26 cellular contexts compared by ENCODE assay signal in genomic region chr4:175456131-175456530, GRCh38.
"Had no signal": no experiment of that assay in that cellular context is flagged by ENCODE, and none has a peak within 500 bp of the region (broad histone marks: within the 10 kb centered on the region; RNA-seq: fewer than 3 reads in every experiment).

No MANE protein-coding gene starts in this region.

- H3K27me3 Mint-ChIP-seq: activated CD4-positive, alpha-beta T cell treated with anti-CD3 and anti-CD28 coated beads, Interleukin-2, amount 10 ng/mL, durations not matched to agents 7 days and 5 days; activated naive CD4-positive, alpha-beta T cell treated with anti-CD3 and anti-CD28 coated beads, Interleukin-2, amount 10 ng/mL, durations not matched to agents 7 days and 5 days; activated naive CD8-positive, alpha-beta T cell treated with anti-CD3 and anti-CD28 coated beads, Interleukin-2, amount 50 U/mL, for 24 hours; dendritic cell treated with granulocyte-macrophage colony-stimulating factor and Interleukin-4, amounts not matched to agents 40 ng/mL and 50 ng/mL, for 4 days had no signal

- H3K27ac Mint-ChIP-seq: activated CD4-positive, alpha-beta T cell treated with anti-CD3 and anti-CD28 coated beads, Interleukin-2, amount 10 ng/mL, durations not matched to agents 7 days and 5 days; activated naive CD4-positive, alpha-beta T cell treated with anti-CD3 and anti-CD28 coated beads, Interleukin-2, amount 10 ng/mL, durations not matched to agents 7 days and 5 days; activated naive CD8-positive, alpha-beta T cell treated with anti-CD3 and anti-CD28 coated beads, Interleukin-2, amount 50 U/mL, for 24 hours; dendritic cell treated with granulocyte-macrophage colony-stimulating factor and Interleukin-4, amounts not matched to agents 40 ng/mL and 50 ng/mL, for 4 days; nephron progenitor cell had no signal

- H3K4me3 Mint-ChIP-seq: activated CD4-positive, alpha-beta T cell treated with anti-CD3 and anti-CD28 coated beads, Interleukin-2, amount 10 ng/mL, durations not matched to agents 7 days and 5 days; activated naive CD4-positive, alpha-beta T cell treated with anti-CD3 and anti-CD28 coated beads, Interleukin-2, amount 10 ng/mL, durations not matched to agents 7 days and 5 days; activated naive CD8-positive, alpha-beta T cell treated with anti-CD3 and anti-CD28 coated beads, Interleukin-2, amount 50 U/mL, for 24 hours; activated T-cell treated with anti-CD3 and anti-CD28 coated beads, Interleukin-2, amount 50 U/mL, for 4 hours; dendritic cell treated with granulocyte-macrophage colony-stimulating factor and Interleukin-4, amounts not matched to agents 40 ng/mL and 50 ng/mL, for 4 days; nephron progenitor cell had no signal

- H3K9me3 Mint-ChIP-seq: activated CD4-positive, alpha-beta T cell treated with anti-CD3 and anti-CD28 coated beads, Interleukin-2, amount 10 ng/mL, durations not matched to agents 7 days and 5 days; activated naive CD4-positive, alpha-beta T cell treated with anti-CD3 and anti-CD28 coated beads, Interleukin-2, amount 10 ng/mL, durations not matched to agents 7 days and 5 days; activated T-cell treated with anti-CD3 and anti-CD28 coated beads, Interleukin-2, amount 50 U/mL, for 4 hours had no signal

- H3K36me3 Mint-ChIP-seq: activated naive CD4-positive, alpha-beta T cell treated with anti-CD3 and anti-CD28 coated beads, Interleukin-2, amount 10 ng/mL, durations not matched to agents 7 days and 5 days had no signal

- H3K9me3 ChIP-seq: transverse colon, vagina had no signal

- H3K4me3 ChIP-seq: left lung, transverse colon, vagina had no signal

- H3K4me1 ChIP-seq: left lung, transverse colon, vagina had no signal

- H3K27me3 ChIP-seq: left lung, transverse colon, vagina had no signal

- H3K27ac ChIP-seq: left lung, transverse colon, vagina had no signal

- DNase-seq: activated CD4-positive, alpha-beta T cell treated with anti-CD3 and anti-CD28 coated beads, Interleukin-2, amount 10 ng/mL, durations not matched to agents 7 days and 5 days; activated CD8-positive, alpha-beta memory T cell treated with anti-CD3 and anti-CD28 coated beads, Interleukin-2, amount 50 U/mL, for 4 hours; activated effector memory CD4-positive, alpha-beta T cell treated with Interleukin-2 at 50 U/mL for 16 hours; activated naive CD4-positive, alpha-beta T cell treated with anti-CD3 and anti-CD28 coated beads, Interleukin-2, amount 10 ng/mL, durations not matched to agents 7 days and 5 days; activated naive CD8-positive, alpha-beta T cell treated with anti-CD3 and anti-CD28 coated beads, Interleukin-2, amount 50 U/mL, for 24 hours; activated T-cell treated with anti-CD3 and anti-CD28 coated beads, Interleukin-2, amount 50 U/mL, for 4 hours; aorta; cerebellar nuclear complex; effector CD8-positive, alpha-beta T cell; foreskin fibroblast; hypothalamus; left lung; midbrain; nephron progenitor cell; nucleus accumbens; retina; stimulated activated CD4-positive, alpha-beta T cell treated with anti-CD3 and anti-CD28 coated beads, Interleukin-1b, Interleukin-23, amount 100 ng/mL, for 48 hours; stimulated activated CD8-positive, alpha-beta memory T cell treated with anti-CD3 and anti-CD28 coated beads, Interleukin-4, amount 100 ng/mL, for 48 hours; stimulated activated naive CD8-positive, alpha-beta T cell treated with anti-CD3 and anti-CD28 coated beads, Interleukin-15, Interleukin-2, amounts not matched to agents 100 U/mL and 50 U/mL, for 24 hours; substantia nigra; T-helper 1 cell; T1000; transverse colon had no signal

- H3K36me3 ChIP-seq: left lung, transverse colon, vagina had no signal

- H3K4me1 Mint-ChIP-seq: activated CD4-positive, alpha-beta T cell treated with anti-CD3 and anti-CD28 coated beads, Interleukin-2, amount 10 ng/mL, durations not matched to agents 7 days and 5 days; activated naive CD4-positive, alpha-beta T cell treated with anti-CD3 and anti-CD28 coated beads, Interleukin-2, amount 10 ng/mL, durations not matched to agents 7 days and 5 days; activated naive CD8-positive, alpha-beta T cell treated with anti-CD3 and anti-CD28 coated beads, Interleukin-2, amount 50 U/mL, for 24 hours had no signal

- ATAC-seq: activated CD4-positive, CD25-positive, alpha-beta regulatory T cell treated with anti-CD3 and anti-CD28 coated beads, Interleukin-2, amount 50 U/mL, for 24 hours; activated naive CD8-positive, alpha-beta T cell treated with anti-CD3 and anti-CD28 coated beads, Interleukin-2, amount 50 U/mL, for 24 hours; activated T-cell treated with anti-CD3 and anti-CD28 coated beads, Interleukin-2, amount 50 U/mL, for 4 hours; left lung; stimulated activated naive CD8-positive, alpha-beta T cell treated with anti-CD3 and anti-CD28 coated beads, Interleukin-15, Interleukin-2, amounts not matched to agents 100 U/mL and 50 U/mL, for 24 hours had no signal
